31 cellular contexts compared by ENCODE assay signal in the genomic region with DNA sequence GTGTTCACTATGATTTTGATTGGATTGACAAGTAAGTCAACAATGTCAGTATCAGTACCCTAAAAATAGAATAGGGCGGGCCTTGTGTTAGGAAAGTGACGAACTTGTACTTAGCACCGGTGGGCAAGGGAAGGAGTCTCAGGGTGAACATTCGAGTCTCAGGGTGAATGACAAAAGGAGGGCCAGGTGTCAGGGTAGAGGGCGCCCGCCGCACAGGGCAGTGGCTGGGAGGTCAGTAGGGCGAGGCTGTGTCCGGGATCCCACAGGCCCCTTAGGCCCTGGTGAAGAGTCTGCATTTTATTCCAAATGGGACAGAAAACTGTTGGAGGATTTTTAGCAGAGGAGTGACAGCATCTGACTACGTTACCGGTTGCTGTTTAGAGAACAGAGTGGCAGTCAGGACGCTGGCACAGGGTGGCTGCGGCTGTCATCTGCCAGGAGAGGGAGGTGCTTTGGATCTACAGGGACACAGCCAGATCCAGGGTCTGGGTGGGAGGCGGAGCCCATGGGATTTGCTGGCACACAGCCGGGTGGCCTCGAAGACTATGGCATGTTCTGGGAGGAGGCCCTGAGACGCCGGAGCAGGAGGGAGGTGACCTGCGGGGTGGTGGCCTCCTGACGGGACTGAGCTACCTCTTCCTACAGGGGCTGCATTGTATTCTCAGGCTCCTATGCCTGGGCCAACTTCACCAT. TPM values are rescaled to one million over a fixed set of nuclear protein-coding genes. Genes with fewer than 3 reads are reported as not detected.
DNase-seq lines count a peak whose midpoint lies in the region; ATAC-seq and TF ChIP-seq lines count a peak whose summit lies in the region.
"Had no signal": no experiment of that assay in that cellular context is flagged by ENCODE, and none has a peak within 500 bp of the region (broad histone marks: within the 10 kb centered on the region; RNA-seq: fewer than 3 reads in every experiment).

No MANE protein-coding gene starts in this region.

- WGBS in endodermal cell (ENCODE audit: insufficient coverage in 1 of 2, insufficient read length in 1 of 2), 2 experiments: 89 to 95% methylated on average over 13 to 20 of the region's 20 CpGs

- H3K4me3 ChIP-seq in endodermal cell (ENCODE audit: low read length) (no peak overlapping the region), lower lobe of right lung (no peak overlapping the region)
- H3K4me3 ChIP-seq: colonic mucosa, SK-N-MC had no signal

- H3K27me3 Mint-ChIP-seq in activated naive CD4-positive, alpha-beta T cell treated with anti-CD3 and anti-CD28 coated beads, Interleukin-2, amount 50 U/mL, for 24 hours: no peaks in the 10 kb centered on the region
- H3K27me3 Mint-ChIP-seq in endodermal cell (ENCODE audit: insufficient read depth): no peaks in the 10 kb centered on the region
- H3K27me3 Mint-ChIP-seq: activated CD8-positive, alpha-beta T cell treated with anti-CD3 and anti-CD28 coated beads for 36 hours had no signal

- H3K27me3 ChIP-seq in endodermal cell (ENCODE audit: control insufficient read depth, insufficient read depth, low read length, poor library complexity, severe bottlenecking) (no peaks in the 10 kb centered on the region), layer of hippocampus (ENCODE audit: control insufficient read depth, insufficient read depth, low read length) (no peaks in the 10 kb centered on the region), lower lobe of right lung (ENCODE audit: low read depth) (no peaks in the 10 kb centered on the region)
- H3K27me3 ChIP-seq: brain microvascular endothelial cell, colonic mucosa had no signal

- H3K9me3 Mint-ChIP-seq in activated naive CD4-positive, alpha-beta T cell treated with anti-CD3 and anti-CD28 coated beads, Interleukin-2, amount 50 U/mL, for 24 hours: no peaks in the 10 kb centered on the region
- H3K9me3 Mint-ChIP-seq in endodermal cell: no peaks in the 10 kb centered on the region
- H3K9me3 Mint-ChIP-seq: activated CD8-positive, alpha-beta T cell treated with anti-CD3 and anti-CD28 coated beads for 36 hours; T-helper 1 cell treated with Interleukin-12 subunit alpha and Interleukin-12 subunit beta and Interleukin-4 antibody, amounts not matched to agents 30 μg/mL and 1 μg/mL, for 36 hours had no signal

- intact Hi-C loops in lower lobe of right lung (cut with DNase I): no loop called here

- H3K9me3 ChIP-seq in endodermal cell (ENCODE audit: control insufficient read depth, low read length) (no peaks in the 10 kb centered on the region), lower lobe of right lung (no peaks in the 10 kb centered on the region)
- H3K9me3 ChIP-seq: colonic mucosa had no signal

- peak overlapping the region; percentile 38 for H3K27ac Mint-ChIP-seq in activated naive CD4-positive, alpha-beta T cell treated with anti-CD3 and anti-CD28 coated beads, Interleukin-2, amount 50 U/mL, for 24 hours
- H3K27ac Mint-ChIP-seq in endodermal cell: no peak overlapping the region
- H3K27ac Mint-ChIP-seq: activated CD8-positive, alpha-beta T cell treated with anti-CD3 and anti-CD28 coated beads for 36 hours; T-helper 1 cell treated with Interleukin-12 subunit alpha and Interleukin-12 subunit beta and Interleukin-4 antibody, amounts not matched to agents 30 μg/mL and 1 μg/mL, for 36 hours had no signal

- ATAC-seq in lower lobe of right lung (no peak), GM18517 (IDR thresholded peaks at IDR 0.05; ENCODE audit: unreplicated experiment) (no peak)
- ATAC-seq: activated CD8-positive, alpha-beta T cell treated with anti-CD3 and anti-CD28 coated beads for 36 hours; HCT116 had no signal

- peaks cover 4% of the 10 kb centered on the region for H3K36me3 Mint-ChIP-seq in activated naive CD4-positive, alpha-beta T cell treated with anti-CD3 and anti-CD28 coated beads, Interleukin-2, amount 50 U/mL, for 24 hours
- H3K36me3 Mint-ChIP-seq in endodermal cell (ENCODE audit: low read depth): peaks cover 34% of the 10 kb centered on the region

- no peak overlapping the region for H3K27ac ChIP-seq in endodermal cell (ENCODE audit: low read depth, low read length)
- peak overlapping the region; percentile 2 for H3K27ac ChIP-seq in layer of hippocampus (ENCODE audit: low read depth, low read length)
- H3K27ac ChIP-seq in substantia nigra (ENCODE audit: low read depth, low read length, poor library complexity, severe bottlenecking): peak overlapping the region; percentile 79
- no peak overlapping the region for H3K27ac ChIP-seq in lower lobe of right lung
- H3K27ac ChIP-seq: brain microvascular endothelial cell, colonic mucosa, KMS-11, SK-N-MC had no signal

- peaks cover 19% of the 10 kb centered on the region for H3K4me1 Mint-ChIP-seq in activated naive CD4-positive, alpha-beta T cell treated with anti-CD3 and anti-CD28 coated beads, Interleukin-2, amount 50 U/mL, for 24 hours
- peaks cover 4% of the 10 kb centered on the region for H3K4me1 Mint-ChIP-seq in endodermal cell

- H3K36me3 ChIP-seq in endodermal cell (ENCODE audit: control insufficient read depth, insufficient read depth, low read length): peaks cover 5% of the 10 kb centered on the region
- H3K36me3 ChIP-seq in lower lobe of right lung: peaks cover 69% of the 10 kb centered on the region
- H3K36me3 ChIP-seq: colonic mucosa had no signal

- TF ChIP-seq CTCF in endodermal cell (conservative IDR thresholded peaks at IDR 0.05) (no peak), lower lobe of right lung (IDR thresholded peaks at IDR 0.05) (no peak)

- no peaks in the 10 kb centered on the region for H3K4me1 ChIP-seq in endodermal cell (ENCODE audit: control insufficient read depth, insufficient read depth, low read length)
- H3K4me1 ChIP-seq in lower lobe of right lung: peaks cover 4% of the 10 kb centered on the region
- H3K4me1 ChIP-seq: colonic mucosa had no signal

- no peak overlapping the region for H3K9ac ChIP-seq in endodermal cell (ENCODE audit: extremely low read depth, low read length, poor library complexity, severe bottlenecking)
- H3K9ac ChIP-seq: KMS-11 had no signal

- H3K4me3 Mint-ChIP-seq in activated naive CD4-positive, alpha-beta T cell treated with anti-CD3 and anti-CD28 coated beads, Interleukin-2, amount 50 U/mL, for 24 hours: no peak overlapping the region
- H3K4me3 Mint-ChIP-seq in endodermal cell: no peak overlapping the region
- H3K4me3 Mint-ChIP-seq: activated CD8-positive, alpha-beta T cell treated with anti-CD3 and anti-CD28 coated beads for 36 hours; T-helper 1 cell treated with Interleukin-12 subunit alpha and Interleukin-12 subunit beta and Interleukin-4 antibody, amounts not matched to agents 30 μg/mL and 1 μg/mL, for 36 hours had no signal

- no peak for DNase-seq in activated naive CD4-positive, alpha-beta T cell treated with anti-CD3 and anti-CD28 coated beads, Interleukin-2, amount 50 U/mL, for 16 hours
- peak; percentile 40 for DNase-seq in endodermal cell
- DNase-seq in substantia nigra (lab: John Stamatoyannopoulos, UW): peak in 1 of 49 donors; percentile 15
- no peak for DNase-seq in lower lobe of right lung
- no peak for DNase-seq in DMS53 (lab: John Stamatoyannopoulos, UW)
- DNase-seq: activated CD4-positive, CD25-positive, alpha-beta regulatory T cell treated with anti-CD3 and anti-CD28 coated beads, Interleukin-2, amount 50 U/mL, for 72 hours; activated CD8-positive, alpha-beta T cell treated with anti-CD3 and anti-CD28 coated beads for 36 hours; activated gamma-delta T cell treated with Interleukin-2 at 50 U/mL for 16 hours; activated T-cell treated with anti-CD3 and anti-CD28 coated beads for 4 hours; brain microvascular endothelial cell; colonic mucosa; DMS79; effector CD8-positive, alpha-beta T cell; GDM1; glutamatergic neuron; NCI-H1417; NCI-H2081 treated with DMSO at 0.1 percent for 48 hours; NCI-H226; NCI-H82; trophoblast cell had no signal

RNA-seq across cellular contexts. Expression of a gene that starts 11.0 kb away (rescaled TPM):
- total RNA-seq in endodermal cell (10 to 100 TPM; 71.3 to 81.2 TPM), lower lobe of right lung (64.5 TPM)
- 54.5 TPM for polyA plus RNA-seq in endodermal cell (2013, experiment 1 of 2)
- 49.1 TPM for polyA plus RNA-seq in endodermal cell (2013, experiment 2 of 2)

RNA-seq across cellular contexts. Expression of a gene that starts 15.1 kb away (rescaled TPM):
- total RNA-seq in endodermal cell: 1 to 10 TPM in 1 of 2 donors, under 1 TPM in 1; 0.95 to 1.4 TPM
- polyA plus RNA-seq in endodermal cell (2013, experiment 1 of 2): 0.39 TPM
- 0.54 TPM for polyA plus RNA-seq in endodermal cell (2013, experiment 2 of 2)
- total RNA-seq in lower lobe of right lung: 2.2 TPM
- total RNA-seq: activated CD8-positive, alpha-beta T cell treated with anti-CD3 and anti-CD28 coated beads for 36 hours; colonic mucosa; epithelial cell of proximal tubule; kidney epithelial cell; mammary epithelial cell; pulmonary artery endothelial cell had no signal
- polyA plus RNA-seq: mammary epithelial cell had no signal

RNA-seq across cellular contexts. Expression of a gene that starts 55.4 kb away (rescaled TPM):
- total RNA-seq in endodermal cell (1 to 10 TPM; 5.4 to 6.0 TPM), lower lobe of right lung (0.24 TPM)
- polyA plus RNA-seq in endodermal cell (2013, experiment 1 of 2): 42.1 TPM
- polyA plus RNA-seq in endodermal cell (2013, experiment 2 of 2): 39.2 TPM

RNA-seq across cellular contexts. Expression of a gene that starts 58.8 kb away (rescaled TPM):
- total RNA-seq in endodermal cell (10 to 100 TPM; 22.3 to 30.0 TPM), lower lobe of right lung (45.4 TPM)
- polyA plus RNA-seq in endodermal cell (2013, experiment 1 of 2): 15.8 TPM
- 14.0 TPM for polyA plus RNA-seq in endodermal cell (2013, experiment 2 of 2)

RNA-seq across cellular contexts. Expression of a gene that starts 59.0 kb away (rescaled TPM):
- total RNA-seq in endodermal cell: 10 to 100 TPM; 29.6 to 31.5 TPM
- polyA plus RNA-seq in endodermal cell (2013, experiment 1 of 2): 27.6 TPM
- polyA plus RNA-seq in endodermal cell (2013, experiment 2 of 2): 29.3 TPM
- 29.2 TPM for total RNA-seq in lower lobe of right lung

Comparison
In these comparisons a context has a peak if more than half of its experiments do, and no peak if none do; other contexts are left out.
1. H3K27ac ChIP-seq: peak in layer of hippocampus (single experiment) and substantia nigra (single experiment); none in endodermal cell (single experiment) and lower lobe of right lung (single experiment).